9 cellular contexts compared by ENCODE assay signal in the genomic region with DNA sequence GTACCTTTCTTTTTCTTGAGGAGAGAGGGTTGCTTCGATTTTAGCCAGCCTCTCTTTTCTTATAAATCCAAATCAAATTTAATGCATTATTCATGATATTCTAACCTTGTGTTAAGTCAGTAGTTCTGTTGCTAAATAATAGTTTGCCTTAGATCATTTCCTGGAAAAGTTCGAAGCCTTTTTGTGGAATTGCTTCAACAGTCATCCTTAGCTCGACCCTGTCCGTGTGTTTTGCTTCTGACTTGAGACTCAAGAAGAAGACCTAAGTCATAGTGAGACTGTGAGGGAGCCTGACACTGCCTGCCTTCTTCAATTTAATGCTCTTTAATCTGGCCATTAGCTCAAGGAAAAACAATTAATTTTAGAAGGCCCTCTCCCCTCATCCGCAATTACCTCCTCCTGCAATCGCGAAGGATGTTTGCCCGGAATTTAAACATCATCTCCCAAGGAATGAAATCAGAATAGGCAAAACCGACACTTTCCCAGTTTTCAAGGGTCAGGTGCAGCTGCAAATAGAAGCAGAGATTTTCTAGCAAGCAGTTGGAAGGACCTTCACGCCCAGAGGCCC. TPM values are rescaled to one million over a fixed set of nuclear protein-coding genes. Genes with fewer than 3 reads are reported as not detected.
DNase-seq lines count a peak whose midpoint lies in the region; ATAC-seq and TF ChIP-seq lines count a peak whose summit lies in the region.
"Had no signal": no experiment of that assay in that cellular context is flagged by ENCODE, and none has a peak within 500 bp of the region (broad histone marks: within the 10 kb centered on the region; RNA-seq: fewer than 3 reads in every experiment).

No MANE protein-coding gene starts in this region.

- 42% methylated on average over 10 of the region's 10 CpGs for WGBS in hepatocyte (ENCODE audit: low lambda C conversion rate, missing lambda C conversion rate)

- no peaks in the 10 kb centered on the region for H3K9me2 ChIP-seq in hepatocyte (replicated peaks; ENCODE audit: insufficient read depth)

- H3K27me3 Mint-ChIP-seq in stimulated activated naive CD8-positive, alpha-beta T cell treated with anti-CD3 and anti-CD28 coated beads, Interleukin-15, amount 100 ng/mL, for 72 hours = no peaks in the 10 kb centered on the region

- TF ChIP-seq CTCF in WI38 (IDR thresholded peaks at IDR 0.05; ENCODE audit: low read depth, low read length) (no peak), hepatocyte (IDR thresholded peaks at IDR 0.05; ENCODE audit: poor library complexity) (no peak)

- H3K4me3 Mint-ChIP-seq in stimulated activated naive CD8-positive, alpha-beta T cell treated with anti-CD3 and anti-CD28 coated beads, Interleukin-15, amount 100 ng/mL, for 72 hours = peak overlapping the region; percentile 78 to 82

- no peak for ATAC-seq in stimulated activated naive CD8-positive, alpha-beta T cell treated with anti-CD3 and anti-CD28 coated beads, Interleukin-15, amount 100 ng/mL, for 72 hours
- no peak for ATAC-seq in GM21447 (IDR thresholded peaks at IDR 0.05; ENCODE audit: unreplicated experiment)
- no peak for ATAC-seq in HG02571 (IDR thresholded peaks at IDR 0.05; ENCODE audit: unreplicated experiment)

- no peak overlapping the region for H3K27ac ChIP-seq in hepatocyte
- H3K27ac ChIP-seq: transverse colon had no signal

- H3K27ac Mint-ChIP-seq in stimulated activated naive CD8-positive, alpha-beta T cell treated with anti-CD3 and anti-CD28 coated beads, Interleukin-15, amount 100 ng/mL, for 72 hours = peak overlapping the region in 1 of 2 donors; percentile 84

- no peaks in the 10 kb centered on the region for H3K9me3 ChIP-seq in hepatocyte (ENCODE audit: low read depth)
- H3K9me3 ChIP-seq: transverse colon had no signal

- H3K4me2 ChIP-seq in hepatocyte = peak overlapping the region; percentile 81

- H3K4me3 ChIP-seq in WI38 (ENCODE audit: low read depth, low read length) (peak overlapping the region; percentile 73), hepatocyte (no peak overlapping the region)

- H3K4me1 ChIP-seq in hepatocyte (ENCODE audit: insufficient read depth) = no peaks in the 10 kb centered on the region

- no peaks in the 10 kb centered on the region for H3K36me3 ChIP-seq in hepatocyte (replicated peaks; ENCODE audit: insufficient read depth, low read depth)
- H3K36me3 ChIP-seq: transverse colon had no signal

- H3K4me1 Mint-ChIP-seq in stimulated activated naive CD8-positive, alpha-beta T cell treated with anti-CD3 and anti-CD28 coated beads, Interleukin-15, amount 100 ng/mL, for 72 hours = peaks cover 22% of the 10 kb centered on the region

- H3K27me3 ChIP-seq in hepatocyte = no peaks in the 10 kb centered on the region

- DNase-seq in NCI-H748 treated with DMSO at 0.1 percent for 48 hours (lab: John Stamatoyannopoulos, UW) (peak; percentile 61), NCI-H748 (lab: John Stamatoyannopoulos, UW; ENCODE audit: unreplicated experiment) (no peak), hepatocyte (ENCODE audit: low spot score) (no peak), EL (no peak)
- no peak for DNase-seq in stimulated activated naive CD8-positive, alpha-beta T cell treated with anti-CD3 and anti-CD28 coated beads, Interleukin-15, amount 100 ng/mL, for 72 hours

- H4K20me1 ChIP-seq in hepatocyte (ENCODE audit: insufficient read depth, poor library complexity, severe bottlenecking) = no peaks in the 10 kb centered on the region

- H2AFZ ChIP-seq in hepatocyte = no peak overlapping the region

- H3K9me3 Mint-ChIP-seq in stimulated activated naive CD8-positive, alpha-beta T cell treated with anti-CD3 and anti-CD28 coated beads, Interleukin-15, amount 100 ng/mL, for 72 hours = no peaks in the 10 kb centered on the region

- H3K79me2 ChIP-seq in hepatocyte = no peaks in the 10 kb centered on the region

RNA-seq across cellular contexts. Expression of a gene that starts 0.5 kb away (rescaled TPM):
- total RNA-seq in hepatocyte = 9.4 and 18.0 TPM in 2 replicates
- polyA plus RNA-seq in hepatocyte = 14.9 and 20.3 TPM in 2 replicates

RNA-seq across cellular contexts. Expression of a gene that starts 33.0 kb away (rescaled TPM):
- total RNA-seq in hepatocyte = 28.4 and 41.3 TPM in 2 replicates
- polyA plus RNA-seq in hepatocyte = 30.7 and 33.3 TPM in 2 replicates
